ENCODE assay signal across 17 cellular contexts in the genomic region with DNA sequence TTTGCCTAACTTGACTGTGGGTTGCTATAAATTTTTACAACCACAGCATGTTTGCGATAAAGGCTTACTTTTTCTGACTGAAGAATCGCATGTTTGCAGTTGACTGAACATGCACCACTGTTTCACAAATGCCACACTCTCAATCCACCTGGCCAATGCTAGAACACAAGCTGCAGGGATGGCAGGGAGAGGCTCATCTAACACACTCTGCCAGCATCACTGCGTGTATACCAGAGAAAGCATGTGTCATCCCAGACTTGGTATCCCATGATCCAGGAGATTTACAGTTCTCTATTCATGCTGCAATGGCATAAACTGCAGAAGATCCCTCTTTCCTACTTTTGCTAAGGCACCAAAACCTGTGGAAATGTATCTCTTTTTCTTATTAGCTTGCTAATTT.
"Had no signal": no experiment of that assay in that cellular context is flagged by ENCODE, and none has a peak within 500 bp of the region (broad histone marks: within the 10 kb centered on the region; RNA-seq: fewer than 3 reads in every experiment).

No MANE protein-coding gene starts in this region.

- FAIRE-seq: islet of Langerhans had no signal

- H3K4me1 ChIP-seq: tibial nerve, vagina had no signal

- DNase-seq: activated CD4-positive, alpha-beta T cell treated with anti-CD3 and anti-CD28 coated beads, Interleukin-2, amount 50 U/mL, for 1 hour; activated CD4-positive, CD25-positive, alpha-beta regulatory T cell; activated T-cell treated with anti-CD3 and anti-CD28 coated beads, Interleukin-2, amount 50 U/mL, for 48 hours; amygdala; brain microvascular endothelial cell; foreskin melanocyte; heart right ventricle; mucosa of descending colon; nephron progenitor cell; ovary; stimulated activated CD4-positive, alpha-beta T cell treated with anti-CD3 and anti-CD28 coated beads, Interleukin-4, amount 100 ng/mL, for 1 hour; stimulated activated CD8-positive, alpha-beta memory T cell treated with anti-CD3 and anti-CD28 coated beads, Interleukin-4, amount 100 ng/mL, for 48 hours had no signal

- H3K9me3 ChIP-seq: heart right ventricle, mucosa of descending colon, ovary, tibial nerve, vagina had no signal

- H3K4me3 ChIP-seq: heart right ventricle, mucosa of descending colon, ovary, tibial nerve, vagina had no signal

- ATAC-seq: mucosa of descending colon, SK-N-SH treated with all-trans-retinoic acid at 6 μM for 48 hours had no signal

- H3K27me3 ChIP-seq: brain microvascular endothelial cell, heart right ventricle, ovary, tibial nerve, vagina had no signal

- H3K4me3 Mint-ChIP-seq: nephron progenitor cell; T-helper 1 cell treated with Interleukin-12 subunit alpha and Interleukin-12 subunit beta and Interleukin-4 antibody, amounts not matched to agents 30 μg/mL and 1 μg/mL, for 36 hours had no signal

- H3K27ac Mint-ChIP-seq: T-helper 1 cell treated with Interleukin-12 subunit alpha and Interleukin-12 subunit beta and Interleukin-4 antibody, amounts not matched to agents 30 μg/mL and 1 μg/mL, for 36 hours had no signal

- H3K9me3 Mint-ChIP-seq: nephron progenitor cell; T-helper 1 cell treated with Interleukin-12 subunit alpha and Interleukin-12 subunit beta and Interleukin-4 antibody, amounts not matched to agents 30 μg/mL and 1 μg/mL, for 36 hours had no signal

- H3K27ac ChIP-seq: brain microvascular endothelial cell, ovary, tibial nerve, vagina had no signal

- H3K36me3 ChIP-seq: ovary had no signal
